In genomic region chr15:80160570-80161156, GRCh38 we compare ENCODE assay signal across 8 cellular contexts. TPM values are rescaled to one million over a fixed set of nuclear protein-coding genes. Genes with fewer than 3 reads are reported as not detected.
DNase-seq lines count a peak whose midpoint lies in the region; ATAC-seq, FAIRE-seq and TF ChIP-seq lines count a peak whose summit lies in the region.

No MANE protein-coding gene starts in this region.

- H3K9ac ChIP-seq in keratinocyte (ENCODE audit: control insufficient read depth, extremely low read depth, insufficient read depth, low read length), result no peak overlapping the region

- peak overlapping the region; percentile 63 to 97 (median 88) for H3K27ac ChIP-seq in adrenal gland
- H3K27ac ChIP-seq in keratinocyte (ENCODE audit: control insufficient read depth, insufficient read depth, low read length), result peak overlapping the region; percentile 25

- peaks cover 0 to 9% of the 10 kb centered on the region in 2 donors for H3K36me3 ChIP-seq in adrenal gland (replicated peaks in 1 of 2)
- H3K36me3 ChIP-seq in keratinocyte (ENCODE audit: control insufficient read depth in 2 of 2, extremely low read depth in 1 of 2, insufficient read depth in 2 of 2, low read length in 2 of 2), result peaks cover 9 to 25% of the 10 kb centered on the region in 2 experiments

- peak overlapping the region; percentile 82 for H3K27ac Mint-ChIP-seq in stimulated activated memory B cell treated with anti-CD40 and anti-IgM and Interleukin-4, amounts not matched to agents 10 μg/mL and 1 μg/mL and 100 μg/mL, for 72 hours

- WGBS in adrenal gland, 4 donors, result 10 to 54% (median 46%) methylated on average over 1 to 7 of the region's 7 CpGs

- no peak overlapping the region for H3K4me3 Mint-ChIP-seq in stimulated activated memory B cell treated with anti-CD40 and anti-IgM and Interleukin-4, amounts not matched to agents 10 μg/mL and 1 μg/mL and 100 μg/mL, for 72 hours

- H3K9me3 ChIP-seq in adrenal gland (replicated peaks in 1 of 3) (no peaks in the 10 kb centered on the region), keratinocyte (ENCODE audit: control insufficient read depth, low read depth, low read length) (no peaks in the 10 kb centered on the region)

- H3K27me3 ChIP-seq in adrenal gland (no peaks in the 10 kb centered on the region), keratinocyte (ENCODE audit: control insufficient read depth, extremely low read depth, insufficient read depth, low read length) (no peaks in the 10 kb centered on the region)

- peaks cover 46 to 54% of the 10 kb centered on the region in 2 donors for H3K4me1 ChIP-seq in adrenal gland (replicated peaks in 1 of 2)
- peaks cover 11% of the 10 kb centered on the region for H3K4me1 ChIP-seq in keratinocyte (ENCODE audit: control insufficient read depth, extremely low read depth, insufficient read depth, low read length)

- peak; percentile 66 for ATAC-seq in GM21717 (IDR thresholded peaks at IDR 0.05; ENCODE audit: unreplicated experiment)
- ATAC-seq in stimulated activated memory B cell treated with anti-CD40 and anti-IgM and Interleukin-4, amounts not matched to agents 10 μg/mL and 1 μg/mL and 100 μg/mL, for 72 hours, result peak; percentile 80

- H3K79me2 ChIP-seq in keratinocyte (ENCODE audit: control insufficient read depth, insufficient read depth, low read length), result no peaks in the 10 kb centered on the region

- H3K4me3 ChIP-seq in adrenal gland (no peak overlapping the region), keratinocyte (ENCODE audit: control insufficient read depth in 2 of 3, extremely low read depth in 1 of 3, insufficient read depth in 2 of 3, low read depth in 1 of 3, low read length in 3 of 3) (no peak overlapping the region)

- DNase-seq in GM04503 (ENCODE audit: low read depth) (peak; percentile 86), NAMALWA (ENCODE audit: low spot score) (peak; percentile 34), adrenal gland (peak; percentile 67 to 92 (median 88)), keratinocyte (ENCODE audit: low read depth, low spot score) (peak; percentile 69), NCI-H524 (lab: John Stamatoyannopoulos, UW) (no peak), frontal cortex (ENCODE audit: low spot score in 2 of 2) (no peak)

- peaks cover 32% of the 10 kb centered on the region for H3K4me1 Mint-ChIP-seq in stimulated activated memory B cell treated with anti-CD40 and anti-IgM and Interleukin-4, amounts not matched to agents 10 μg/mL and 1 μg/mL and 100 μg/mL, for 72 hours

- no peak overlapping the region for H3K4me2 ChIP-seq in keratinocyte (ENCODE audit: control insufficient read depth, extremely low read depth, insufficient read depth, low read depth, low read length)

- intact Hi-C loops in adrenal gland (cut with DNase I), result loop anchor here in 1 of 2 donors (10.0 kb wide), 1 partner anchor 96 kb away; no protein-coding TSS in a partner anchor

- no peak overlapping the region for H2AFZ ChIP-seq in keratinocyte (ENCODE audit: control insufficient read depth, low read length)

- dilution Hi-C loops in keratinocyte (cut with MboI; ENCODE audit: extremely low pct_ligation_motif_present, low sequenced_read_pairs), result no loop called here

- peaks cover 43% of the 10 kb centered on the region for H3K36me3 Mint-ChIP-seq in stimulated activated memory B cell treated with anti-CD40 and anti-IgM and Interleukin-4, amounts not matched to agents 10 μg/mL and 1 μg/mL and 100 μg/mL, for 72 hours

- H3K9me3 Mint-ChIP-seq in stimulated activated memory B cell treated with anti-CD40 and anti-IgM and Interleukin-4, amounts not matched to agents 10 μg/mL and 1 μg/mL and 100 μg/mL, for 72 hours, result peaks cover 2% of the 10 kb centered on the region

- TF ChIP-seq CTCF in adrenal gland (IDR thresholded peaks at IDR 0.05) (no peak), keratinocyte (optimal IDR thresholded peaks at IDR 0.05 in 1 of 3, IDR thresholded peaks at IDR 0.05 in 1 of 3, conservative IDR thresholded peaks at IDR 0.05 in 1 of 3; ENCODE audit: extremely low read depth in 1 of 3, insufficient read depth in 2 of 3, low read length in 3 of 3) (no peak)

- H4K20me1 ChIP-seq in keratinocyte (ENCODE audit: control insufficient read depth, extremely low read depth, insufficient read depth, low read length), result no peaks in the 10 kb centered on the region

- peak in 1 of 2 donors; percentile 74 for TF ChIP-seq POLR2A in adrenal gland (IDR thresholded peaks at IDR 0.05)

- H3K27me3 Mint-ChIP-seq in stimulated activated memory B cell treated with anti-CD40 and anti-IgM and Interleukin-4, amounts not matched to agents 10 μg/mL and 1 μg/mL and 100 μg/mL, for 72 hours, result no peaks in the 10 kb centered on the region

- peak; percentile 81 for FAIRE-seq in keratinocyte (lab: Jason Lieb, UNC)
- no peak for FAIRE-seq in frontal cortex (lab: Jason Lieb, UNC)

- H3K9me1 ChIP-seq in keratinocyte (ENCODE audit: control insufficient read depth, extremely low read depth, insufficient read depth, low read length), result peaks cover 2% of the 10 kb centered on the region

RNA-seq across cellular contexts. Expression of gene FAH, which starts 7.9 kb away (rescaled TPM):
- total RNA-seq in adrenal gland (100 to 1,000 TPM in 5 of 8 donors, 10 to 100 TPM in 3; 56.9 to 157 (median 107) TPM), frontal cortex (2.9 TPM)
- polyA plus RNA-seq in adrenal gland (100 to 1,000 TPM in 2 of 3 donors, 10 to 100 TPM in 1; 69.2 to 154 (median 109) TPM), keratinocyte (29.4 to 36.1 TPM (median 32.0 TPM) in 3 replicates)
- 6.0 TPM for polyA plus RNA-seq in keratinocyte (2011; ENCODE audit: low read depth)
- polyA plus RNA-seq in keratinocyte (2011; cell fraction: cytosol; rRNA removed), result 24.5 and 28.3 TPM in 2 replicates
- polyA plus RNA-seq in keratinocyte (2011; cell fraction: nucleus; rRNA removed), result 29.0 and 33.6 TPM in 2 replicates
- 19.4 and 41.0 TPM in 2 replicates for polyA plus RNA-seq in keratinocyte (2012; ENCODE audit: low replicate concordance)
- 43.7 to 57.4 TPM (median 49.2 TPM) in 3 replicates for polyA minus RNA-seq in keratinocyte
- polyA minus RNA-seq in keratinocyte (2011; cell fraction: cytosol; rRNA and poly(A)+ RNA removed), result 31.1 TPM
- 14.5 and 18.1 TPM in 2 replicates for polyA minus RNA-seq in keratinocyte (2011; cell fraction: nucleus; rRNA and poly(A)+ RNA removed)

Comparison
In these comparisons a context has a peak if more than half of its experiments do, and no peak if none do; other contexts are left out.
1. DNase-seq: peak in GM04503 (single experiment), NAMALWA (single experiment), adrenal gland (7 of 7) and keratinocyte (single experiment); none in NCI-H524 (0 of 2) and frontal cortex (0 of 2).
2. RNA of gene FAH, which starts 7.9 kb away (total RNA-seq): 56.9 to 157 TPM in adrenal gland; 2.9 TPM in frontal cortex (single experiment); every median in the first group is over 10 times any median in the second.